In the genomic region with DNA sequence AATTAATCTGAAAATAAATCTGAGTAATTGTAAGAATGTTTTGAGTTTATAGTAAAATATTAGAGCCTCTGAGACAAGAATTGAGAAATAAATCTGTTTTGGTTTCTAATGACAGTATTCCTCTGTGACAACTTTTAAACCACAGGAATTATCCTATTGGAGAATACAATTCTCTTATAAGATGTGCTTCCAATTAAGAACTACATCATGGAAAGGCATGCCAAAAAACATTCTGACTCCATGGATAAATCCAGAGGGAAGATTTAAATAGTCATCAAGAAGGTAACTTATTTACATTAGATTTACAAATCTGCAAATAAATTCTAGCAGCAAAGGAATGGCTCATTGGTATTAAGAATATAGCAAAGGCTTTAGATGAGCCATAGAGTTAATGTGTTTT, we compare ENCODE assay signal across 21 cellular contexts.
DNase-seq lines count a peak whose midpoint lies in the region.
"Had no signal": no experiment of that assay in that cellular context is flagged by ENCODE, and none has a peak within 500 bp of the region (broad histone marks: within the 10 kb centered on the region; RNA-seq: fewer than 3 reads in every experiment).

No MANE protein-coding gene starts in this region.

- H3K36me3 ChIP-seq in SK-N-MC (ENCODE audit: insufficient read depth, low read length): no peaks in the 10 kb centered on the region

- no peak overlapping the region for H3K4me3 ChIP-seq in SK-N-MC
- H3K4me3 ChIP-seq: BLaER1 had no signal

- H3K9me3 ChIP-seq in SK-N-MC (ENCODE audit: low read depth, low read length): no peaks in the 10 kb centered on the region

- no peak overlapping the region for H3K9ac ChIP-seq in SK-N-MC (ENCODE audit: insufficient read length)
- H3K9ac ChIP-seq: BLaER1 had no signal

- DNase-seq in AG08395 (ENCODE audit: low spot score): peak; percentile 15
- DNase-seq in GM03348 (ENCODE audit: low spot score): peak; percentile 11
- DNase-seq in SK-N-MC (ENCODE audit: low read depth, low spot score): no peak
- peak; percentile 65 for DNase-seq in fibroblast of peridontal ligament (ENCODE audit: extremely low read depth)
- DNase-seq in COLO668 (lab: John Stamatoyannopoulos, UW; ENCODE audit: unreplicated experiment): no peak
- no peak for DNase-seq in NCI-H446 (lab: John Stamatoyannopoulos, UW)
- no peak for DNase-seq in HuH-7 (ENCODE audit: low spot score)
- DNase-seq: CD4-positive, CD25-positive, alpha-beta regulatory T cell; DMS53; Kasumi-1; MV-4-11; NCI-H1105; NCI-H1436 treated with DMSO at 0.1 percent for 48 hours; NCI-H187 treated with DMSO at 0.1 percent for 48 hours; NCI-H2171 treated with DMSO at 0.1 percent for 48 hours; NCI-H345; NCI-H524 treated with DMSO at 0.1 percent for 48 hours; NCI-H774; PC-3; T-helper 17 cell had no signal

- H3K27ac ChIP-seq in SK-N-MC: peak overlapping the region; percentile 39; the same call in 1 of the 2 replicates
- H3K27ac ChIP-seq: BLaER1 had no signal

Comparison
In these comparisons a context has a peak if more than half of its experiments do, and no peak if none do; other contexts are left out.
1. DNase-seq: peak in AG08395 (single experiment), GM03348 (single experiment) and fibroblast of peridontal ligament (single experiment); none in SK-N-MC (single experiment), COLO668 (single experiment), NCI-H446 (0 of 2) and HuH-7 (single experiment).